1 cellular context compared by ENCODE assay signal in the genomic region with DNA sequence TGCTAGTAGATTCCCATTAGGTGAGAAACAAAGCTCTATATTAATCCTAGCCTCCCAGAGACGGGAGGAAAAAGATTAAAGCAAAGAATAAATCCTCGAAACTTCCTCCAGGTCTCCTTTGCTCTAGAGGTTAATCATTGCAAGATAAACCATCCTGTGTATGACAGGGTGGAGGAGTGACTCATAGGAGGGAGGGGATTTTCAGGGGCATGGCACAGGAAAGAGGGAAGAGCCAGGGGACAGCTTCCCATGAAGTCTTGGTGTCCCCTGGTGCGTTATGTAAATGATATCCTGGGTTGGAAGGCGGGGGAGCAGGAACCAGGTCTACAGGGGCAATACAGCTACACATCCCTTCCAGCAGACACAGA.
A peak's percentile ranks its signal among the peaks of the same experiment; 100 is the strongest.
TF ChIP-seq lines count a peak whose summit lies in the region.

No MANE protein-coding gene starts in this region.

TF ChIP-seq in HepG2, 621 proteins besides CTCF, POLR2A, EP300 and RAD21 (continued from another document and continues in another):
- TF ChIP-seq, protein P1, sequence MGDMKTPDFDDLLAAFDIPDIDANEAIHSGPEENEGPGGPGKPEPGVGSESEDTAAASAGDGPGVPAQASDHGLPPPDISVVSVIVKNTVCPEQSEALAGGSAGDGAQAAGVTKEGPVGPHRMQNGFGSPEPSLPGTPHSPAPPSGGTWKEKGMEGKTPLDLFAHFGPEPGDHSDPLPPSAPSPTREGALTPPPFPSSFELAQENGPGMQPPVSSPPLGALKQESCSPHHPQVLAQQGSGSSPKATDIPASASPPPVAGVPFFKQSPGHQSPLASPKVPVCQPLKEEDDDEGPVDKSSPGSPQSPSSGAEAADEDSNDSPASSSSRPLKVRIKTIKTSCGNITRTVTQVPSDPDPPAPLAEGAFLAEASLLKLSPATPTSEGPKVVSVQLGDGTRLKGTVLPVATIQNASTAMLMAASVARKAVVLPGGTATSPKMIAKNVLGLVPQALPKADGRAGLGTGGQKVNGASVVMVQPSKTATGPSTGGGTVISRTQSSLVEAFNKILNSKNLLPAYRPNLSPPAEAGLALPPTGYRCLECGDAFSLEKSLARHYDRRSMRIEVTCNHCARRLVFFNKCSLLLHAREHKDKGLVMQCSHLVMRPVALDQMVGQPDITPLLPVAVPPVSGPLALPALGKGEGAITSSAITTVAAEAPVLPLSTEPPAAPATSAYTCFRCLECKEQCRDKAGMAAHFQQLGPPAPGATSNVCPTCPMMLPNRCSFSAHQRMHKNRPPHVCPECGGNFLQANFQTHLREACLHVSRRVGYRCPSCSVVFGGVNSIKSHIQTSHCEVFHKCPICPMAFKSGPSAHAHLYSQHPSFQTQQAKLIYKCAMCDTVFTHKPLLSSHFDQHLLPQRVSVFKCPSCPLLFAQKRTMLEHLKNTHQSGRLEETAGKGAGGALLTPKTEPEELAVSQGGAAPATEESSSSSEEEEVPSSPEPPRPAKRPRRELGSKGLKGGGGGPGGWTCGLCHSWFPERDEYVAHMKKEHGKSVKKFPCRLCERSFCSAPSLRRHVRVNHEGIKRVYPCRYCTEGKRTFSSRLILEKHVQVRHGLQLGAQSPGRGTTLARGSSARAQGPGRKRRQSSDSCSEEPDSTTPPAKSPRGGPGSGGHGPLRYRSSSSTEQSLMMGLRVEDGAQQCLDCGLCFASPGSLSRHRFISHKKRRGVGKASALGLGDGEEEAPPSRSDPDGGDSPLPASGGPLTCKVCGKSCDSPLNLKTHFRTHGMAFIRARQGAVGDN (CRISPR knock-in tag; IDR thresholded peaks at IDR 0.05): no peak
- TF ChIP-seq, protein P2, sequence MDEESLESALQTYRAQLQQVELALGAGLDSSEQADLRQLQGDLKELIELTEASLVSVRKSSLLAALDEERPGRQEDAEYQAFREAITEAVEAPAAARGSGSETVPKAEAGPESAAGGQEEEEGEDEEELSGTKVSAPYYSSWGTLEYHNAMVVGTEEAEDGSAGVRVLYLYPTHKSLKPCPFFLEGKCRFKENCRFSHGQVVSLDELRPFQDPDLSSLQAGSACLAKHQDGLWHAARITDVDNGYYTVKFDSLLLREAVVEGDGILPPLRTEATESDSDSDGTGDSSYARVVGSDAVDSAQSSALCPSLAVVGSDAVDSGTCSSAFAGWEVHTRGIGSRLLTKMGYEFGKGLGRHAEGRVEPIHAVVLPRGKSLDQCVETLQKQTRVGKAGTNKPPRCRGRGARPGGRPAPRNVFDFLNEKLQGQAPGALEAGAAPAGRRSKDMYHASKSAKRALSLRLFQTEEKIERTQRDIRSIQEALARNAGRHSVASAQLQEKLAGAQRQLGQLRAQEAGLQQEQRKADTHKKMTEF (CRISPR knock-in tag; IDR thresholded peaks at IDR 0.05): peak; percentile 22; the same call in 1 of the 2 replicates
- no peak for TF ChIP-seq PPARG (CRISPR knock-in tag; conservative IDR thresholded peaks at IDR 0.05)
- TF ChIP-seq, protein P3, sequence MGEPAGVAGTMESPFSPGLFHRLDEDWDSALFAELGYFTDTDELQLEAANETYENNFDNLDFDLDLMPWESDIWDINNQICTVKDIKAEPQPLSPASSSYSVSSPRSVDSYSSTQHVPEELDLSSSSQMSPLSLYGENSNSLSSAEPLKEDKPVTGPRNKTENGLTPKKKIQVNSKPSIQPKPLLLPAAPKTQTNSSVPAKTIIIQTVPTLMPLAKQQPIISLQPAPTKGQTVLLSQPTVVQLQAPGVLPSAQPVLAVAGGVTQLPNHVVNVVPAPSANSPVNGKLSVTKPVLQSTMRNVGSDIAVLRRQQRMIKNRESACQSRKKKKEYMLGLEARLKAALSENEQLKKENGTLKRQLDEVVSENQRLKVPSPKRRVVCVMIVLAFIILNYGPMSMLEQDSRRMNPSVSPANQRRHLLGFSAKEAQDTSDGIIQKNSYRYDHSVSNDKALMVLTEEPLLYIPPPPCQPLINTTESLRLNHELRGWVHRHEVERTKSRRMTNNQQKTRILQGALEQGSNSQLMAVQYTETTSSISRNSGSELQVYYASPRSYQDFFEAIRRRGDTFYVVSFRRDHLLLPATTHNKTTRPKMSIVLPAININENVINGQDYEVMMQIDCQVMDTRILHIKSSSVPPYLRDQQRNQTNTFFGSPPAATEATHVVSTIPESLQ (CRISPR knock-in tag; conservative IDR thresholded peaks at IDR 0.05): no peak
- TF ChIP-seq, protein P4, sequence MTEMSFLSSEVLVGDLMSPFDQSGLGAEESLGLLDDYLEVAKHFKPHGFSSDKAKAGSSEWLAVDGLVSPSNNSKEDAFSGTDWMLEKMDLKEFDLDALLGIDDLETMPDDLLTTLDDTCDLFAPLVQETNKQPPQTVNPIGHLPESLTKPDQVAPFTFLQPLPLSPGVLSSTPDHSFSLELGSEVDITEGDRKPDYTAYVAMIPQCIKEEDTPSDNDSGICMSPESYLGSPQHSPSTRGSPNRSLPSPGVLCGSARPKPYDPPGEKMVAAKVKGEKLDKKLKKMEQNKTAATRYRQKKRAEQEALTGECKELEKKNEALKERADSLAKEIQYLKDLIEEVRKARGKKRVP (CRISPR knock-in tag; IDR thresholded peaks at IDR 0.05): 0 out of 4 replicates have a peak, but pooled peaks of 1 of the 2 experiments have one; percentile 44
- no peak for TF ChIP-seq ZNF382 (CRISPR knock-in tag; IDR thresholded peaks at IDR 0.05; ENCODE audit: borderline replicate concordance)
- TF ChIP-seq MED13 (CRISPR knock-in tag; IDR thresholded peaks at IDR 0.05): no peak
- TF ChIP-seq, protein P5, sequence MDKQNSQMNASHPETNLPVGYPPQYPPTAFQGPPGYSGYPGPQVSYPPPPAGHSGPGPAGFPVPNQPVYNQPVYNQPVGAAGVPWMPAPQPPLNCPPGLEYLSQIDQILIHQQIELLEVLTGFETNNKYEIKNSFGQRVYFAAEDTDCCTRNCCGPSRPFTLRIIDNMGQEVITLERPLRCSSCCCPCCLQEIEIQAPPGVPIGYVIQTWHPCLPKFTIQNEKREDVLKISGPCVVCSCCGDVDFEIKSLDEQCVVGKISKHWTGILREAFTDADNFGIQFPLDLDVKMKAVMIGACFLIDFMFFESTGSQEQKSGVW (CRISPR knock-in tag; IDR thresholded peaks at IDR 0.05; ENCODE audit: borderline replicate concordance): no peak
- TF ChIP-seq GFI1 (CRISPR knock-in tag; IDR thresholded peaks at IDR 0.05; ENCODE audit: borderline replicate concordance): no peak
- peak; percentile 35; the same call in 1 of the 2 replicates for TF ChIP-seq PITX1 (CRISPR knock-in tag; IDR thresholded peaks at IDR 0.05)
- TF ChIP-seq KLF12 (CRISPR knock-in tag; IDR thresholded peaks at IDR 0.05; ENCODE audit: borderline replicate concordance): no peak
- peak; percentile 82 for TF ChIP-seq JUND (CRISPR knock-in tag; IDR thresholded peaks at IDR 0.05)
- TF ChIP-seq, protein P6, sequence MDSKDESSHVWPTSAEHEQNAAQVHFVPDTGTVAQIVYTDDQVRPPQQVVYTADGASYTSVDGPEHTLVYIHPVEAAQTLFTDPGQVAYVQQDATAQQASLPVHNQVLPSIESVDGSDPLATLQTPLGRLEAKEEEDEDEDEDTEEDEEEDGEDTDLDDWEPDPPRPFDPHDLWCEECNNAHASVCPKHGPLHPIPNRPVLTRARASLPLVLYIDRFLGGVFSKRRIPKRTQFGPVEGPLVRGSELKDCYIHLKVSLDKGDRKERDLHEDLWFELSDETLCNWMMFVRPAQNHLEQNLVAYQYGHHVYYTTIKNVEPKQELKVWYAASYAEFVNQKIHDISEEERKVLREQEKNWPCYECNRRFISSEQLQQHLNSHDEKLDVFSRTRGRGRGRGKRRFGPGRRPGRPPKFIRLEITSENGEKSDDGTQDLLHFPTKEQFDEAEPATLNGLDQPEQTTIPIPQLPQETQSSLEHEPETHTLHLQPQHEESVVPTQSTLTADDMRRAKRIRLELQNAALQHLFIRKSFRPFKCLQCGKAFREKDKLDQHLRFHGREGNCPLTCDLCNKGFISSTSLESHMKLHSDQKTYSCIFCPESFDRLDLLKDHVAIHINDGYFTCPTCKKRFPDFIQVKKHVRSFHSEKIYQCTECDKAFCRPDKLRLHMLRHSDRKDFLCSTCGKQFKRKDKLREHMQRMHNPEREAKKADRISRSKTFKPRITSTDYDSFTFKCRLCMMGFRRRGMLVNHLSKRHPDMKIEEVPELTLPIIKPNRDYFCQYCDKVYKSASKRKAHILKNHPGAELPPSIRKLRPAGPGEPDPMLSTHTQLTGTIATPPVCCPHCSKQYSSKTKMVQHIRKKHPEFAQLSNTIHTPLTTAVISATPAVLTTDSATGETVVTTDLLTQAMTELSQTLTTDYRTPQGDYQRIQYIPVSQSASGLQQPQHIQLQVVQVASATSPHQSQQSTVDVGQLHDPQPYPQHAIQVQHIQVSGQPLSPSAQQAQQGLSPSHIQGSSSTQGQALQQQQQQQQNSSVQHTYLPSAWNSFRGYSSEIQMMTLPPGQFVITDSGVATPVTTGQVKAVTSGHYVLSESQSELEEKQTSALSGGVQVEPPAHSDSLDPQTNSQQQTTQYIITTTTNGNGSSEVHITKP (CRISPR knock-in tag; IDR thresholded peaks at IDR 0.05; ENCODE audit: low read depth): no peak
- TF ChIP-seq ARID2 (CRISPR knock-in tag; IDR thresholded peaks at IDR 0.05; ENCODE audit: borderline replicate concordance): no peak
- peak; percentile 47 for TF ChIP-seq MED1 (CRISPR knock-in tag; IDR thresholded peaks at IDR 0.05)
- TF ChIP-seq ZNF670 (CRISPR knock-in tag; IDR thresholded peaks at IDR 0.05; ENCODE audit: borderline replicate concordance): no peak
- no peak for TF ChIP-seq ZNF761 (CRISPR knock-in tag; conservative IDR thresholded peaks at IDR 0.05)
- TF ChIP-seq RARA (CRISPR knock-in tag; IDR thresholded peaks at IDR 0.05): peak; percentile 56
- TF ChIP-seq KLF6 (CRISPR knock-in tag; IDR thresholded peaks at IDR 0.05): peak; percentile 51; the same call in 1 of the 2 replicates
- TF ChIP-seq, protein P7, sequence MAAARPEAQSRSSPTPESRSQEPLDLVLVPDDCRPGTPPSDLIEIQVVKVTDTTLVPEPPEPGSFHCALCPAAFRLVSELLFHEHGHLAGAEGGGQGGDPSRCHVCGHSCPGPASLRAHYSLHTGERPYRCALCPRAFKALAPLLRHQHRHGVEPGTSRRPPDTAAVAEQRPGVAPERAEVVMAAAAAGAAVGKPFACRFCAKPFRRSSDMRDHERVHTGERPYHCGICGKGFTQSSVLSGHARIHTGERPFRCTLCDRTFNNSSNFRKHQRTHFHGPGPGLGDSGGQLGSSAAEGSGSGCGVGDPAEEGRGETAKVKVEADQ (CRISPR knock-in tag; IDR thresholded peaks at IDR 0.05; ENCODE audit: borderline replicate concordance): no peak
- TF ChIP-seq SMAD9 (CRISPR knock-in tag; IDR thresholded peaks at IDR 0.05): no peak
- TF ChIP-seq FOXK2 (IDR thresholded peaks at IDR 0.05): no peak
- no peak for TF ChIP-seq PCBP2 (optimal IDR thresholded peaks at IDR 0.05; ENCODE audit: low read depth, low read length, poor library complexity, severe bottlenecking)
- TF ChIP-seq ERF (CRISPR knock-in tag; IDR thresholded peaks at IDR 0.05): 0 out of 2 replicates have a peak, but pooled peaks have one; percentile 31
- peak; percentile 59; the same call in 1 of the 2 replicates for TF ChIP-seq JUN (CRISPR knock-in tag; IDR thresholded peaks at IDR 0.05)
- TF ChIP-seq, protein P8, sequence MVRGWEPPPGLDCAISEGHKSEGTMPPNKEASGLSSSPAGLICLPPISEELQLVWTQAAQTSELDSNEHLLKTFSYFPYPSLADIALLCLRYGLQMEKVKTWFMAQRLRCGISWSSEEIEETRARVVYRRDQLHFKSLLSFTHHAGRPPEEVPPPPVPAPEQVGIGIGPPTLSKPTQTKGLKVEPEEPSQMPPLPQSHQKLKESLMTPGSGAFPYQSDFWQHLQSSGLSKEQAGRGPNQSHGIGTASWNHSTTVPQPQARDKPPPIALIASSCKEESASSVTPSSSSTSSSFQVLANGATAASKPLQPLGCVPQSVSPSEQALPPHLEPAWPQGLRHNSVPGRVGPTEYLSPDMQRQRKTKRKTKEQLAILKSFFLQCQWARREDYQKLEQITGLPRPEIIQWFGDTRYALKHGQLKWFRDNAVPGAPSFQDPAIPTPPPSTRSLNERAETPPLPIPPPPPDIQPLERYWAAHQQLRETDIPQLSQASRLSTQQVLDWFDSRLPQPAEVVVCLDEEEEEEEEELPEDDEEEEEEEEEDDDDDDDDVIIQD (CRISPR knock-in tag; IDR thresholded peaks at IDR 0.05; ENCODE audit: low read depth): peak; percentile 47; the same call in 1 of the 2 replicates
- TF ChIP-seq, protein P9, sequence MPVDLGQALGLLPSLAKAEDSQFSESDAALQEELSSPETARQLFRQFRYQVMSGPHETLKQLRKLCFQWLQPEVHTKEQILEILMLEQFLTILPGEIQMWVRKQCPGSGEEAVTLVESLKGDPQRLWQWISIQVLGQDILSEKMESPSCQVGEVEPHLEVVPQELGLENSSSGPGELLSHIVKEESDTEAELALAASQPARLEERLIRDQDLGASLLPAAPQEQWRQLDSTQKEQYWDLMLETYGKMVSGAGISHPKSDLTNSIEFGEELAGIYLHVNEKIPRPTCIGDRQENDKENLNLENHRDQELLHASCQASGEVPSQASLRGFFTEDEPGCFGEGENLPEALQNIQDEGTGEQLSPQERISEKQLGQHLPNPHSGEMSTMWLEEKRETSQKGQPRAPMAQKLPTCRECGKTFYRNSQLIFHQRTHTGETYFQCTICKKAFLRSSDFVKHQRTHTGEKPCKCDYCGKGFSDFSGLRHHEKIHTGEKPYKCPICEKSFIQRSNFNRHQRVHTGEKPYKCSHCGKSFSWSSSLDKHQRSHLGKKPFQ (CRISPR knock-in tag; IDR thresholded peaks at IDR 0.05; ENCODE audit: insufficient replicate concordance): no peak
- no peak for TF ChIP-seq MTA3 (CRISPR knock-in tag; IDR thresholded peaks at IDR 0.05)
- no peak for TF ChIP-seq ZNF660 (CRISPR knock-in tag; IDR thresholded peaks at IDR 0.05; ENCODE audit: borderline replicate concordance, low read depth)
- TF ChIP-seq, protein P10, sequence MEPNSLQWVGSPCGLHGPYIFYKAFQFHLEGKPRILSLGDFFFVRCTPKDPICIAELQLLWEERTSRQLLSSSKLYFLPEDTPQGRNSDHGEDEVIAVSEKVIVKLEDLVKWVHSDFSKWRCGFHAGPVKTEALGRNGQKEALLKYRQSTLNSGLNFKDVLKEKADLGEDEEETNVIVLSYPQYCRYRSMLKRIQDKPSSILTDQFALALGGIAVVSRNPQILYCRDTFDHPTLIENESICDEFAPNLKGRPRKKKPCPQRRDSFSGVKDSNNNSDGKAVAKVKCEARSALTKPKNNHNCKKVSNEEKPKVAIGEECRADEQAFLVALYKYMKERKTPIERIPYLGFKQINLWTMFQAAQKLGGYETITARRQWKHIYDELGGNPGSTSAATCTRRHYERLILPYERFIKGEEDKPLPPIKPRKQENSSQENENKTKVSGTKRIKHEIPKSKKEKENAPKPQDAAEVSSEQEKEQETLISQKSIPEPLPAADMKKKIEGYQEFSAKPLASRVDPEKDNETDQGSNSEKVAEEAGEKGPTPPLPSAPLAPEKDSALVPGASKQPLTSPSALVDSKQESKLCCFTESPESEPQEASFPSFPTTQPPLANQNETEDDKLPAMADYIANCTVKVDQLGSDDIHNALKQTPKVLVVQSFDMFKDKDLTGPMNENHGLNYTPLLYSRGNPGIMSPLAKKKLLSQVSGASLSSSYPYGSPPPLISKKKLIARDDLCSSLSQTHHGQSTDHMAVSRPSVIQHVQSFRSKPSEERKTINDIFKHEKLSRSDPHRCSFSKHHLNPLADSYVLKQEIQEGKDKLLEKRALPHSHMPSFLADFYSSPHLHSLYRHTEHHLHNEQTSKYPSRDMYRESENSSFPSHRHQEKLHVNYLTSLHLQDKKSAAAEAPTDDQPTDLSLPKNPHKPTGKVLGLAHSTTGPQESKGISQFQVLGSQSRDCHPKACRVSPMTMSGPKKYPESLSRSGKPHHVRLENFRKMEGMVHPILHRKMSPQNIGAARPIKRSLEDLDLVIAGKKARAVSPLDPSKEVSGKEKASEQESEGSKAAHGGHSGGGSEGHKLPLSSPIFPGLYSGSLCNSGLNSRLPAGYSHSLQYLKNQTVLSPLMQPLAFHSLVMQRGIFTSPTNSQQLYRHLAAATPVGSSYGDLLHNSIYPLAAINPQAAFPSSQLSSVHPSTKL (CRISPR knock-in tag; IDR thresholded peaks at IDR 0.05): peak; percentile 83
- peak; percentile 58; the same call in 1 of the 2 replicates for TF ChIP-seq JUNB (CRISPR knock-in tag; IDR thresholded peaks at IDR 0.05; ENCODE audit: borderline replicate concordance)
